ENCODE assay signal across 28 cellular contexts in the genomic region with DNA sequence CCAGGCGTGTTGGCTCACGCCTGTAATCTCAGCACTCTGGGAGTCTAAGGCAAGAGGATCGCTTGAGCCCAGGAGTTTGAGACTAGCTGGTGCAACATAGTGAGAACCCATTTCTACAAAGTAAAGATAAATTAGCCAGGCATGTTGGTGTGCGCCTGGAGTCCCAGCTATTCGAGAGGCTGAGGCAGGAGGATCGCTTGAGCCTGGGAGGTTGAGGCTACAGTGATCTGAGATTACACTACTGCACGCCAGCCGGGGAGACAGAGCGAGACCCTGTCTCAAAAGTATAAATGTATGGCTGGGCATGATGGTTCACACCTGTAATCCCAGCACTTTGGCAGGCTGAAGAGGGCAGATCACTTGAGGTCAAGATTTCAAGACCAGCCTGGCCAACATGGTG. TPM values are rescaled to one million over a fixed set of nuclear protein-coding genes. Genes with fewer than 3 reads are reported as not detected.
DNase-seq lines count a peak whose midpoint lies in the region; ATAC-seq, FAIRE-seq and TF ChIP-seq lines count a peak whose summit lies in the region.
"Had no signal": no experiment of that assay in that cellular context is flagged by ENCODE, and none has a peak within 500 bp of the region (broad histone marks: within the 10 kb centered on the region; RNA-seq: fewer than 3 reads in every experiment).

No MANE protein-coding gene starts in this region.

- no peaks in the 10 kb centered on the region for H3K79me2 ChIP-seq in OCI-LY7 (ENCODE audit: insufficient read depth, low read depth, low read length)

- peak overlapping the region; percentile 92 for H3K27ac ChIP-seq in OCI-LY7 (ENCODE audit: low read depth, low read length, poor library complexity, severe bottlenecking)
- no peak overlapping the region for H3K27ac ChIP-seq in upper lobe of right lung
- H3K27ac ChIP-seq: A549, Peyer's patch had no signal

- ATAC-seq in activated CD8-positive, alpha-beta T cell treated with anti-CD3 and anti-CD28 coated beads, Interleukin-2, amount 10 ng/mL, durations not matched to agents 7 days and 5 days = no peak
- ATAC-seq in activated CD8-positive, alpha-beta T cell treated with anti-CD3 and anti-CD28 coated beads for 36 hours = no peak
- ATAC-seq in naive B cell (ENCODE audit: low read depth in 2 of 2) (no peak), upper lobe of right lung (no peak)
- ATAC-seq: A549, K562, SK-N-SH treated with all-trans-retinoic acid at 6 μM for 48 hours had no signal

- no peaks in the 10 kb centered on the region for H4K20me1 ChIP-seq in OCI-LY7 (ENCODE audit: insufficient read depth, low read length)

- H3K27ac Mint-ChIP-seq in activated CD8-positive, alpha-beta T cell treated with anti-CD3 and anti-CD28 coated beads, Interleukin-2, amount 10 ng/mL, durations not matched to agents 7 days and 5 days = peak overlapping the region; percentile 19
- H3K27ac Mint-ChIP-seq in activated CD8-positive, alpha-beta T cell treated with anti-CD3 and anti-CD28 coated beads for 36 hours = no peak overlapping the region
- peak overlapping the region in 5 of 6 donors; percentile 12 to 85 (median 73) for H3K27ac Mint-ChIP-seq in naive B cell
- H3K27ac Mint-ChIP-seq: CD4-positive, alpha-beta memory T cell; HFFc6 had no signal

- intact Hi-C loops in activated CD8-positive, alpha-beta T cell treated with anti-CD3 and anti-CD28 coated beads for 36 hours (cut with micrococcal nuclease) = loop anchor here (5.0 kb wide), 2 partner anchors 293 to 433 kb away; no protein-coding TSS in a partner anchor
- intact Hi-C loops in OCI-LY7 (cut with micrococcal nuclease; ENCODE audit: unreplicated experiment) (loop anchor here (2.0 kb wide), 1 partner anchor 369 kb away; no protein-coding TSS in a partner anchor), upper lobe of right lung (cut with DNase I) (loop anchor here (5.0 kb wide), 1 partner anchor 433 kb away; no protein-coding TSS in a partner anchor)

- POLR2A ChIA-PET in activated CD8-positive, alpha-beta T cell treated with anti-CD3 and anti-CD28 coated beads, Interleukin-2, amount 10 ng/mL, durations not matched to agents 7 days and 5 days (lab: Charles Lee) = interaction anchor here (1.2 kb wide), 1 partner anchor 299 kb away, joined by 3 read pairs; no protein-coding TSS in a partner anchor
- POLR2A ChIA-PET in activated CD8-positive, alpha-beta T cell treated with anti-CD3 and anti-CD28 coated beads for 36 hours (lab: Charles Lee) = interaction anchor here (1.4 kb wide), 1 partner anchor 11 kb away, joined by 3 read pairs; no protein-coding TSS in a partner anchor
- POLR2A ChIA-PET in OCI-LY7 (lab: Charles Lee) = interaction anchor here (0.6 to 7.3 kb wide), 16 partner anchors 11 to 583 kb away, joined by 3 to 51 read pairs (median 4); a partner anchor contains a TSS

- H3K9me2 ChIP-seq in OCI-LY7 (ENCODE audit: insufficient read depth, low read length) = no peaks in the 10 kb centered on the region

- no peak for FAIRE-seq in GM19239 (lab: Jason Lieb, UNC)
- FAIRE-seq: A549, G401.6, GM12892, GM18507, K562 had no signal

- H2AFZ ChIP-seq in OCI-LY7 (ENCODE audit: low read length) = peak overlapping the region; percentile 51; the same call in 1 of the 2 replicates

- H3K4me1 ChIP-seq in OCI-LY7 (ENCODE audit: insufficient read depth, low read length, poor library complexity, severe bottlenecking) (peaks cover 78% of the 10 kb centered on the region), upper lobe of right lung (no peaks in the 10 kb centered on the region)

- H3K4me3 ChIP-seq in OCI-LY7 (ENCODE audit: low read depth, low read length, poor library complexity, severe bottlenecking) = peak overlapping the region; percentile 36
- no peak overlapping the region for H3K4me3 ChIP-seq in upper lobe of right lung
- H3K4me3 ChIP-seq: A549, K562, Peyer's patch had no signal

- H3K9me3 ChIP-seq in OCI-LY7 (ENCODE audit: low read length) = no peaks in the 10 kb centered on the region
- no peaks in the 10 kb centered on the region for H3K9me3 ChIP-seq in upper lobe of right lung
- H3K9me3 ChIP-seq: A549, Caco-2, Peyer's patch had no signal

- peaks cover 40% of the 10 kb centered on the region for H3K4me1 Mint-ChIP-seq in activated CD8-positive, alpha-beta T cell treated with anti-CD3 and anti-CD28 coated beads, Interleukin-2, amount 10 ng/mL, durations not matched to agents 7 days and 5 days (ENCODE audit: low read depth)
- peaks cover 31% of the 10 kb centered on the region for H3K4me1 Mint-ChIP-seq in activated CD8-positive, alpha-beta T cell treated with anti-CD3 and anti-CD28 coated beads for 36 hours (ENCODE audit: low read depth)
- H3K4me1 Mint-ChIP-seq in naive B cell = peaks cover 32 to 69% (median 61%) of the 10 kb centered on the region in 3 donors

- peaks cover 12% of the 10 kb centered on the region for H3K36me3 Mint-ChIP-seq in activated CD8-positive, alpha-beta T cell treated with anti-CD3 and anti-CD28 coated beads, Interleukin-2, amount 10 ng/mL, durations not matched to agents 7 days and 5 days (ENCODE audit: low read depth)
- no peaks in the 10 kb centered on the region for H3K36me3 Mint-ChIP-seq in activated CD8-positive, alpha-beta T cell treated with anti-CD3 and anti-CD28 coated beads for 36 hours (ENCODE audit: low read depth)
- no peaks in the 10 kb centered on the region for H3K36me3 Mint-ChIP-seq in naive B cell
- H3K36me3 Mint-ChIP-seq: CD4-positive, alpha-beta memory T cell had no signal

- no peaks in the 10 kb centered on the region for H3K9me3 Mint-ChIP-seq in activated CD8-positive, alpha-beta T cell treated with anti-CD3 and anti-CD28 coated beads, Interleukin-2, amount 10 ng/mL, durations not matched to agents 7 days and 5 days (ENCODE audit: insufficient read depth)
- H3K9me3 Mint-ChIP-seq in activated CD8-positive, alpha-beta T cell treated with anti-CD3 and anti-CD28 coated beads for 36 hours = no peaks in the 10 kb centered on the region
- peaks cover 0 to 3% (median 0%) of the 10 kb centered on the region in 7 donors for H3K9me3 Mint-ChIP-seq in naive B cell
- H3K9me3 Mint-ChIP-seq: CD4-positive, alpha-beta memory T cell; HFFc6 had no signal

- no peak overlapping the region for H3K4me3 Mint-ChIP-seq in activated CD8-positive, alpha-beta T cell treated with anti-CD3 and anti-CD28 coated beads, Interleukin-2, amount 10 ng/mL, durations not matched to agents 7 days and 5 days
- H3K4me3 Mint-ChIP-seq in activated CD8-positive, alpha-beta T cell treated with anti-CD3 and anti-CD28 coated beads for 36 hours = no peak overlapping the region
- H3K4me3 Mint-ChIP-seq in naive B cell = peak overlapping the region in 5 of 8 donors; percentile 51 to 83 (median 74)
- H3K4me3 Mint-ChIP-seq: CD4-positive, alpha-beta memory T cell; HFFc6 had no signal

- no peak for TF ChIP-seq CTCF in activated CD8-positive, alpha-beta T cell treated with anti-CD3 and anti-CD28 coated beads for 36 hours (IDR thresholded peaks at IDR 0.05)
- no peak for TF ChIP-seq CTCF in OCI-LY7 (conservative IDR thresholded peaks at IDR 0.05; ENCODE audit: low read length)
- no peak for TF ChIP-seq CTCF in upper lobe of right lung (IDR thresholded peaks at IDR 0.05)
- no peak for TF ChIP-seq CTCF in GM13977 (IDR thresholded peaks at IDR 0.05; ENCODE audit: extremely low read depth, insufficient read depth, missing control alignments)

- H3K4me2 ChIP-seq in OCI-LY7 (ENCODE audit: low read length) = peak overlapping the region; percentile 70
- H3K4me2 ChIP-seq: A549 had no signal

- no peak for DNase-seq in activated CD8-positive, alpha-beta T cell treated with anti-CD3 and anti-CD28 coated beads, Interleukin-2, amount 10 ng/mL, durations not matched to agents 7 days and 5 days
- DNase-seq in activated CD8-positive, alpha-beta T cell treated with anti-CD3 and anti-CD28 coated beads for 36 hours = no peak
- DNase-seq in OCI-LY7 (ENCODE audit: low spot score) = no peak
- no peak for DNase-seq in naive B cell
- peak; percentile 25 for DNase-seq in upper lobe of right lung
- DNase-seq in GM19240 (ENCODE audit: insufficient read length, low spot score) = no peak
- no peak for DNase-seq in GM19239 (ENCODE audit: insufficient read length, low spot score)
- no peak for DNase-seq in GM13977 (ENCODE audit: low spot score)
- DNase-seq: Caco-2; CD4-positive, alpha-beta memory T cell; DMS 273 treated with DMSO at 0.1 percent for 48 hours; DND-41; H7; HFFc6; MM.1S; NCI-H1092; NCI-H1436; NCI-H1930; NCI-H226; NCI-H510A treated with DMSO at 0.1 percent for 48 hours; NCI-H82 had no signal

- H3K36me3 ChIP-seq in OCI-LY7 (ENCODE audit: insufficient read depth, low read length) = no peaks in the 10 kb centered on the region
- no peaks in the 10 kb centered on the region for H3K36me3 ChIP-seq in upper lobe of right lung
- H3K36me3 ChIP-seq: Peyer's patch had no signal

- in situ Hi-C loops in GM13977 (cut with MboI; ENCODE audit: low pct_unique_long_range_greater_than_20kb, low sequenced_read_pairs, unreplicated experiment) = loop anchor here (10.0 kb wide), 1 partner anchor 505 kb away; no protein-coding TSS in a partner anchor

- H3K27me3 ChIP-seq in upper lobe of right lung = no peaks in the 10 kb centered on the region
- H3K27me3 ChIP-seq: Peyer's patch had no signal

- CTCF ChIA-PET in activated CD8-positive, alpha-beta T cell treated with anti-CD3 and anti-CD28 coated beads, Interleukin-2, amount 10 ng/mL, durations not matched to agents 7 days and 5 days (lab: Charles Lee) = interaction anchor here (1.0 to 6.3 kb wide), 8 partner anchors 8 to 508 kb away, joined by 3 to 37 read pairs (median 6); no protein-coding TSS in a partner anchor
- CTCF ChIA-PET in activated CD8-positive, alpha-beta T cell treated with anti-CD3 and anti-CD28 coated beads for 36 hours (lab: Charles Lee) = interaction anchor here (1.0 to 3.5 kb wide), 5 partner anchors 13 to 432 kb away, joined by 3 to 16 read pairs (median 3); no protein-coding TSS in a partner anchor
- CTCF ChIA-PET in OCI-LY7 (lab: Charles Lee; ENCODE audit: unreplicated experiment) = interaction anchor here (0.7 to 1.0 kb wide), 2 partner anchors 11 to 14 kb away, joined by 3 to 4 read pairs; no protein-coding TSS in a partner anchor

- BruUV-seq in OCI-LY7 (replicated peaks; lab: Mats Ljungman, UMichigan) = no TSS peak

- peaks cover 14% of the 10 kb centered on the region for H3K27me3 Mint-ChIP-seq in activated CD8-positive, alpha-beta T cell treated with anti-CD3 and anti-CD28 coated beads, Interleukin-2, amount 10 ng/mL, durations not matched to agents 7 days and 5 days (ENCODE audit: low read depth)
- H3K27me3 Mint-ChIP-seq in activated CD8-positive, alpha-beta T cell treated with anti-CD3 and anti-CD28 coated beads for 36 hours = no peaks in the 10 kb centered on the region
- no peaks in the 10 kb centered on the region for H3K27me3 Mint-ChIP-seq in naive B cell

RNA-seq across cellular contexts. Expression of a gene that starts 51.5 kb away (rescaled TPM):
- total RNA-seq in activated CD8-positive, alpha-beta T cell treated with anti-CD3 and anti-CD28 coated beads, Interleukin-2, amount 10 ng/mL, durations not matched to agents 7 days and 5 days = 100 to 1,000 TPM; 226 to 234 TPM
- total RNA-seq in activated CD8-positive, alpha-beta T cell treated with anti-CD3 and anti-CD28 coated beads for 36 hours = 100 to 1,000 TPM; 145 to 156 TPM
- 110 and 117 TPM in 2 replicates for total RNA-seq in OCI-LY7 (2014; rRNA removed; shearing (Covaris generic))
- total RNA-seq in OCI-LY7 (2022) (288 and 297 TPM in 2 replicates), upper lobe of right lung (55.2 TPM)
- polyA plus RNA-seq in naive B cell (ENCODE audit: low read depth in 6 of 6) = 100 to 1,000 TPM; 112 to 165 (median 146) TPM

Comparison
In these comparisons a context has a peak if more than half of its experiments do, and no peak if none do; other contexts are left out.
1. H3K4me3 Mint-ChIP-seq: peak in naive B cell (5 of 8); none in activated CD8-positive, alpha-beta T cell treated with anti-CD3 and anti-CD28 coated beads, Interleukin-2, amount 10 ng/mL, durations not matched to agents 7 days and 5 days (single experiment) and activated CD8-positive, alpha-beta T cell treated with anti-CD3 and anti-CD28 coated beads for 36 hours (single experiment).